ENCODE assay signal across 18 cellular contexts in the genomic region with DNA sequence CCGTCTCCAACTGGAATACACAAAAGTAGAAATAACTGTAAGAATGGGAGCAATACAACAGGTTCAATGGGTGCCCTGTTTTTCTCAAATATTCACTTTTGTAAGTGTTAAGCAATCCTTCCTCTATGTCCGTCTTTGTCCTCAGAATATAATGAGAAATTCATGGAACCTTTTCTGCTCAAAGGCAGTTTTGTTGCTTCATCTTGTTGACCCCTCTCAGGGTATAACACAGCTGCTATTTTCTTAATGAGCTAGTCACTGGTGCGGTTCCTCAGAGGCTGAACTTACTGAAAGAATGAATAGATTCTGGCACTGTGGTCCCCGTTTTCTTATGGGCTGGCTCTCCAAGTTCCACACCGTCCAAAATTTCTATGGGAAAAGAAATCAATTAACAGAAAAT.
DNase-seq lines count a peak whose midpoint lies in the region; ATAC-seq and TF ChIP-seq lines count a peak whose summit lies in the region.
"Had no signal": no experiment of that assay in that cellular context is flagged by ENCODE, and none has a peak within 500 bp of the region (broad histone marks: within the 10 kb centered on the region; RNA-seq: fewer than 3 reads in every experiment).

No MANE protein-coding gene starts in this region.

- H3K27ac ChIP-seq in cingulate gyrus (ENCODE audit: low read depth, low read length) (peak overlapping the region; percentile 83), substantia nigra (ENCODE audit: low read depth, low read length, poor library complexity, severe bottlenecking) (peak overlapping the region; percentile 43), RWPE1 (no peak overlapping the region)
- H3K27ac ChIP-seq: SK-N-MC had no signal

- CTCF ChIA-PET in RWPE1 (lab: Yijun Ruan, JAX) = interaction anchor here (0.6 to 0.9 kb wide), 2 partner anchors 21 to 37 kb away, joined by 3 to 4 read pairs; no protein-coding TSS in a partner anchor

- DNase-seq in COLO829 (ENCODE audit: low spot score) = peak; percentile 81
- DNase-seq in medulla oblongata (ENCODE audit: extremely low spot score) = peak; percentile 70
- peak in 3 of 49 donors; percentile 1 to 29 (median 8) for DNase-seq in substantia nigra (lab: John Stamatoyannopoulos, UW)
- no peak for DNase-seq in RWPE1 (ENCODE audit: low spot score)
- DNase-seq in DMS153 (lab: John Stamatoyannopoulos, UW) = no peak
- DNase-seq: EL, GF-D8, H7, Karpas-422, NCI-H1417 treated with DMSO at 0.1 percent for 48 hours, NCI-H187, NCI-H2107, NCI-H446 treated with DMSO at 0.1 percent for 48 hours, NCI-H526 treated with DMSO at 0.1 percent for 48 hours, SHP77 had no signal

- TF ChIP-seq CTCF in RWPE1 (conservative IDR thresholded peaks at IDR 0.05; ENCODE audit: low read depth) = no peak

- no peak for ATAC-seq in HG02870 (IDR thresholded peaks at IDR 0.05; ENCODE audit: unreplicated experiment)

- POLR2A ChIA-PET in RWPE1 (lab: Yijun Ruan, JAX; ENCODE audit: low non-redundant PET) = no interaction called here

Comparison
In these comparisons a context has a peak if more than half of its experiments do, and no peak if none do; other contexts are left out.
1. DNase-seq: peak in COLO829 (single experiment) and medulla oblongata (single experiment); none in RWPE1 (single experiment) and DMS153 (single experiment).